In the genomic region with DNA sequence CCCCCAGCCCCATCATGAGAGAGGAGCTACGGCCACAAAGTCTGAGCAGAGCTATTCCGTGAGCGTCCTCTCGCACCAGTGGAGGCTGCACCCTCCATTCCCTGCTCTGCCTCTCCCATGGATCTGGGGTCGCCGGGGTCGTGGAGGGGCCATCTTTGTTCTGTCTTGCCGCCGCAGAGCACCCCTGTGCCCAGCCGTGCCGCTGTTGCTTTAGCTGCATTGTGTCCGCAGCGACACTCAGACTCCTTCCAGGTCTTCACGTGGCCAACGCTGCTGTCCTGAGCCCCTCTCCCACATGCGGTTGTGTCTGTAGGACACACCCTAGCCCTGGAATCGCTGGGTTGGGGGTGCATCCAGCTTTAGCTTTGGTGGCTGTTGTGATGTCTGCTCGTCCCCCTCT, we compare ENCODE assay signal across 21 cellular contexts.
"Had no signal": no experiment of that assay in that cellular context is flagged by ENCODE, and none has a peak within 500 bp of the region (broad histone marks: within the 10 kb centered on the region; RNA-seq: fewer than 3 reads in every experiment).

No MANE protein-coding gene starts in this region.

- H3K27ac ChIP-seq: esophagus squamous epithelium, lower lobe of right lung, prostate gland, thoracic aorta, tibial nerve, upper lobe of right lung, uterus had no signal

- FAIRE-seq: endometrium, keratinocyte, small intestine had no signal

- H3K36me3 ChIP-seq: uterus had no signal

- H3K27me3 ChIP-seq: esophagus squamous epithelium, tibial nerve, upper lobe of right lung, uterus had no signal

- DNase-seq: cortex of kidney; effector memory CD8-positive, alpha-beta T cell; erythroblast; esophagus squamous epithelium; foreskin melanocyte; left ventricle myocardium superior; lower lobe of right lung; naive B cell; small intestine; stimulated activated CD4-positive, alpha-beta T cell treated with anti-CD3 and anti-CD28 coated beads, Interleukin-15, amount 100 ng/mL, for 24 hours; stimulated activated CD4-positive, alpha-beta T cell treated with anti-CD3 and anti-CD28 coated beads, Interleukin-2, amount 100 ng/mL, for 48 hours; stimulated activated naive B cell treated with anti-CD40 and anti-IgM and Interleukin-4, amounts not matched to agents 10 μg/mL and 1 μg/mL and 100 μg/mL, for 72 hours; upper lobe of right lung; uterus had no signal

- H3K4me1 ChIP-seq: lower lobe of right lung, prostate gland, upper lobe of right lung, uterus had no signal

- ATAC-seq: effector memory CD8-positive, alpha-beta T cell; left ventricle myocardium superior; lower lobe of right lung; natural killer cell treated with Interleukin-12 subunit alpha and Interleukin-12 subunit beta and Interleukin-15 and Interleukin-18, amount 100 ng/mL, for 72 hours; right cardiac atrium; stimulated activated naive B cell treated with anti-CD40 and anti-IgM and Interleukin-4, amounts not matched to agents 10 μg/mL and 1 μg/mL and 100 μg/mL, for 72 hours; upper lobe of right lung had no signal

- H3K9me3 ChIP-seq: esophagus squamous epithelium, lower lobe of right lung, prostate gland, thoracic aorta, tibial nerve, upper lobe of right lung, uterus had no signal

- H3K4me3 ChIP-seq: esophagus squamous epithelium, lower lobe of right lung, prostate gland, thoracic aorta, tibial nerve, upper lobe of right lung, uterus had no signal
